Comparison of ENCODE assay signal across 6 cellular contexts in genomic region chr7:115273855-115274254, GRCh38.
DNase-seq lines count a peak whose midpoint lies in the region; ATAC-seq, FAIRE-seq and TF ChIP-seq lines count a peak whose summit lies in the region.
"Not testable (repeated sequence)": the region's sequence is repeated elsewhere in the genome, so short reads cannot be mapped to it uniquely, and the experiment has no call there.

No MANE protein-coding gene starts in this region.

- not testable (repeated sequence) for BruUV-seq in endothelial cell of umbilical vein (replicated peaks; lab: Mats Ljungman, UMichigan)

- POLR2A ChIA-PET in A549 (lab: Yijun Ruan, JAX); endothelial cell of umbilical vein (lab: Charles Lee): not testable (repeated sequence)

- not testable (repeated sequence) for H2AFZ ChIP-seq in astrocyte (ENCODE audit: low read depth, low read length); endothelial cell of umbilical vein (ENCODE audit: low read depth, low read length)

- CTCF ChIA-PET in A549 (lab: Yijun Ruan, JAX); endothelial cell of umbilical vein (lab: Charles Lee): not testable (repeated sequence)

- peak in 1 of 2 experiments; percentile 55; a peak in 3 of 6 replicates for ATAC-seq in A549

- not testable (repeated sequence) for H3K27me3 Mint-ChIP-seq in astrocyte (ENCODE audit: low read depth, unreplicated experiment); nephron progenitor cell (ENCODE audit: low read depth, poor library complexity)

- FAIRE-seq in A549 (lab: Jason Lieb, UNC); astrocyte (lab: Jason Lieb, UNC): not testable (repeated sequence)
- FAIRE-seq in GM19239 (lab: Jason Lieb, UNC) (peak; percentile 40), endothelial cell of umbilical vein (lab: Jason Lieb, UNC) (peak; percentile 97)

- H3K4me3 ChIP-seq in A549; astrocyte (ENCODE audit: insufficient read depth, low read depth, low read length); endothelial cell of umbilical vein (replicated peaks in 1 of 3; ENCODE audit: insufficient read depth in 1 of 3, low read depth in 1 of 3, low read length in 3 of 3): not testable (repeated sequence)

- not testable (repeated sequence) for H3K27ac Mint-ChIP-seq in astrocyte (ENCODE audit: unreplicated experiment)
- peak overlapping the region; percentile 50 for H3K27ac Mint-ChIP-seq in nephron progenitor cell

- not testable (repeated sequence) for TF ChIP-seq EP300 in A549 (IDR thresholded peaks at IDR 0.05)

- peak overlapping the region; percentile 34 to 41; a peak in 5 of 6 replicates for H3K27ac ChIP-seq in A549
- H3K27ac ChIP-seq in astrocyte (ENCODE audit: low read depth, low read length); endothelial cell of umbilical vein (ENCODE audit: insufficient read depth, low read depth, low read length): not testable (repeated sequence)

- WGBS in A549 (ENCODE audit: missing lambda C conversion rate): 21% methylated on average over 8 of the region's 8 CpGs

- TF ChIP-seq RAD21 in A549 (conservative IDR thresholded peaks at IDR 0.05 in 1 of 2, IDR thresholded peaks at IDR 0.05 in 1 of 2): not testable (repeated sequence)

- not testable (repeated sequence) for H3K36me3 Mint-ChIP-seq in astrocyte (ENCODE audit: low read depth, unreplicated experiment); nephron progenitor cell (ENCODE audit: low read depth)

- not testable (repeated sequence) for H3K9me3 ChIP-seq in A549; astrocyte (ENCODE audit: insufficient read depth, low read depth, low read length); endothelial cell of umbilical vein (replicated peaks; ENCODE audit: control insufficient read depth, insufficient read depth, low read length)

- H3K4me1 ChIP-seq in A549: peaks cover 17% of the 10 kb centered on the region
- H3K4me1 ChIP-seq in astrocyte (ENCODE audit: insufficient read depth, low read length); endothelial cell of umbilical vein (ENCODE audit: control insufficient read depth, extremely low read depth, insufficient read depth, low read length): not testable (repeated sequence)

- not testable (repeated sequence) for TF ChIP-seq POLR2A in A549 (IDR thresholded peaks at IDR 0.05; ENCODE audit: low read length); endothelial cell of umbilical vein (IDR thresholded peaks at IDR 0.05; ENCODE audit: low read depth, low read length)

- not testable (repeated sequence) for H3K79me2 ChIP-seq in astrocyte (ENCODE audit: insufficient read depth, low read length); endothelial cell of umbilical vein (ENCODE audit: control insufficient read depth, insufficient read depth, low read length)

- H3K9me3 Mint-ChIP-seq in astrocyte (ENCODE audit: unreplicated experiment); nephron progenitor cell: not testable (repeated sequence)

- DNase-seq in A549 (ENCODE audit: low read depth in 1 of 2, low spot score in 1 of 2) (peak in 1 of 2 experiments; percentile 16), NCI-H460 (ENCODE audit: extremely low read depth, low read depth) (peak; percentile 28)
- not testable (repeated sequence) for DNase-seq in GM19239 (ENCODE audit: insufficient read length, low spot score); astrocyte (ENCODE audit: low read depth); endothelial cell of umbilical vein (ENCODE audit: low read depth, low spot score); nephron progenitor cell

- intact Hi-C loops in endothelial cell of umbilical vein (cut with micrococcal nuclease): not testable (repeated sequence)

- H4K20me1 ChIP-seq in astrocyte (ENCODE audit: insufficient read depth, low read length); endothelial cell of umbilical vein (replicated peaks; ENCODE audit: control insufficient read depth, extremely low read depth, insufficient read depth, low read length): not testable (repeated sequence)

- dilution Hi-C loops in endothelial cell of umbilical vein (cut with MboI; ENCODE audit: extremely low pct_ligation_motif_present, low sequenced_read_pairs): not testable (repeated sequence)

- not testable (repeated sequence) for H3K4me3 Mint-ChIP-seq in astrocyte (ENCODE audit: unreplicated experiment); nephron progenitor cell

- H3K9ac ChIP-seq in astrocyte (ENCODE audit: low read length); endothelial cell of umbilical vein (replicated peaks; ENCODE audit: extremely low read depth, insufficient read depth, low read length): not testable (repeated sequence)

- TF ChIP-seq CTCF in A549 (IDR thresholded peaks at IDR 0.05); astrocyte (IDR thresholded peaks at IDR 0.05; ENCODE audit: insufficient read depth, low read depth, low read length); endothelial cell of umbilical vein (IDR thresholded peaks at IDR 0.05; ENCODE audit: extremely low read depth in 1 of 2, insufficient read depth in 1 of 2, low read depth in 1 of 2, low read length in 2 of 2); nephron progenitor cell (IDR thresholded peaks at IDR 0.05): not testable (repeated sequence)

- peaks cover 20% of the 10 kb centered on the region for H3K4me1 Mint-ChIP-seq in astrocyte (ENCODE audit: low read depth, unreplicated experiment)
- H3K4me1 Mint-ChIP-seq in nephron progenitor cell: peaks cover 19% of the 10 kb centered on the region

- H3K4me2 ChIP-seq in A549: peak overlapping the region; percentile 63
- H3K4me2 ChIP-seq in astrocyte (ENCODE audit: low read length): peak overlapping the region; percentile 45
- not testable (repeated sequence) for H3K4me2 ChIP-seq in endothelial cell of umbilical vein (ENCODE audit: insufficient read depth, low read length)

- not testable (repeated sequence) for H3K36me3 ChIP-seq in astrocyte (ENCODE audit: insufficient read depth, low read length); endothelial cell of umbilical vein (ENCODE audit: control insufficient read depth in 2 of 2, extremely low read depth in 1 of 2, insufficient read depth in 2 of 2, low read length in 2 of 2)

- not testable (repeated sequence) for H3K27me3 ChIP-seq in astrocyte (ENCODE audit: insufficient read depth, low read length); endothelial cell of umbilical vein (ENCODE audit: control insufficient read depth in 2 of 2, insufficient read depth in 2 of 2, low read length in 2 of 2)

- H3K9me1 ChIP-seq in endothelial cell of umbilical vein (replicated peaks; ENCODE audit: control insufficient read depth, extremely low read depth, insufficient read depth, low read length): not testable (repeated sequence)
